Comparison of ENCODE assay signal across 8 cellular contexts in the genomic region with DNA sequence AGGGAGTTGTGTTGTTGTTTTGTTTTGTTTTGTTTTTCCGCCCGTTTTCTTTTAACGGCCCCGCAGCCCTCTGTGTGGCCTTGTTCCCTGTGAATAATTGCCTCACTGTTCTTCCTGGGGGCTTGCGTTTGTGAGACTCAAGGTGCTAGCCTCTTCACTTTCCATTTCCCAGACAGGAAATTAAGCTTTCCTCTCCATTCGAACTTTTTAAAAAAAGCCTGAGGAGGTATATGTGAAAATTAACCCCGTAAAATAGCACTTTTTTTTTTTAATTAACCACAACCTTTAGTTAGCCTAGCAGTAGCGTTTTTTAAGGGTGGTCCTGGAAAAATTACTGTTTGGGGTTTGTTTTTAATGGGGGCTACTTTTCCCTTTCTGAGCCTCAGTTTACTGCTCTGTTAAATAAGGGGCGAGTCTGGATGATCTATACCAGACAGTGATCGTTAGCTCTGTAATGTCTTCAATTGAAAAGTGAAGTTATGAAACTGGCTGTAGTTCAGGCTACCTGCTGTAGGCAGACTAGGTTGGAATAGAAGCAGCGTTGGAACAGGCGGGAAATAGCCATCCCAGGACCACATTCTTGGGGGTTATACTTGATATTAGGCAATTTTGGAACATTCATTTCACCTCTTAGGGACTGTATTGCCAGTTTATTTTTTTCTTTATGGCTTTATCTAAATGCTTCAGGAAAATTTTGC. TPM values are rescaled to one million over a fixed set of nuclear protein-coding genes. Genes with fewer than 3 reads are reported as not detected.
A peak's percentile ranks its signal among the peaks of the same experiment; 100 is the strongest.
DNase-seq lines count a peak whose midpoint lies in the region; ATAC-seq and TF ChIP-seq lines count a peak whose summit lies in the region.

No MANE protein-coding gene starts in this region.

- H3K9ac ChIP-seq in mucosa of stomach (ENCODE audit: low read length): peak overlapping the region; percentile 99

- H3K4me1 ChIP-seq in heart left ventricle (peaks cover 3 to 64% (median 52%) of the 10 kb centered on the region in 12 donors), mucosa of stomach (ENCODE audit: control insufficient read depth, insufficient read depth, low read length) (peaks cover 10% of the 10 kb centered on the region)

- TF ChIP-seq POLR2A in heart left ventricle (IDR thresholded peaks at IDR 0.05): no peak

- H3K27me3 ChIP-seq in heart left ventricle: no peaks in the 10 kb centered on the region
- no peaks in the 10 kb centered on the region for H3K27me3 ChIP-seq in brain microvascular endothelial cell (replicated peaks)
- H3K27me3 ChIP-seq in mucosa of stomach (ENCODE audit: control insufficient read depth, insufficient read depth, low read length): no peaks in the 10 kb centered on the region

- H3K9me3 ChIP-seq in heart left ventricle (no peaks in the 10 kb centered on the region), mucosa of stomach (ENCODE audit: control insufficient read depth, low read length) (no peaks in the 10 kb centered on the region)

- TF ChIP-seq CTCF in heart left ventricle (IDR thresholded peaks at IDR 0.05) (no peak), LNCaP clone FGC (IDR thresholded peaks at IDR 0.05; ENCODE audit: control insufficient read depth, extremely low read depth, insufficient read depth) (no peak), brain microvascular endothelial cell (IDR thresholded peaks at IDR 0.05; ENCODE audit: low read depth, low read length, missing control alignments) (no peak)

- H3K27ac ChIP-seq in heart left ventricle (peak overlapping the region; percentile 56 to 98 (median 96)), brain microvascular endothelial cell (peak overlapping the region; percentile 56)

- ATAC-seq in heart left ventricle (no peak), Right ventricle myocardium superior (ENCODE audit: poor library complexity) (no peak)

- H3K36me3 ChIP-seq in heart left ventricle (peaks cover 0 to 7% (median 0%) of the 10 kb centered on the region in 9 donors), brain microvascular endothelial cell (replicated peaks) (no peaks in the 10 kb centered on the region), mucosa of stomach (ENCODE audit: control insufficient read depth, insufficient read depth, low read length) (no peaks in the 10 kb centered on the region)

- H3K4me3 ChIP-seq in heart left ventricle (peak overlapping the region; percentile 78 to 99 (median 97)), LNCaP clone FGC (ENCODE audit: low read depth, low read length) (peak overlapping the region; percentile 93), brain microvascular endothelial cell (ENCODE audit: low read depth, low read length) (peak overlapping the region; percentile 93), mucosa of stomach (ENCODE audit: low read length) (peak overlapping the region; percentile 98)

- DNase-seq in heart left ventricle: no peak
- DNase-seq in Right ventricle myocardium superior: no peak
- DNase-seq in LNCaP clone FGC (ENCODE audit: low read depth): no peak
- no peak for DNase-seq in brain microvascular endothelial cell
- DNase-seq in pons (ENCODE audit: low spot score): no peak
- DNase-seq in DMS 273 treated with DMSO at 0.1 percent for 48 hours (lab: John Stamatoyannopoulos, UW): no peak
- no peak for DNase-seq in NCI-H2107 (lab: John Stamatoyannopoulos, UW)

- intact Hi-C loops in heart left ventricle (cut with DNase I) (loop anchor here (5.0 to 10.0 kb wide), 9 partner anchors 40 to 415 kb away; a partner anchor contains a TSS), Right ventricle myocardium superior (cut with DNase I) (no loop called here)

- in situ Hi-C loops in brain microvascular endothelial cell (cut with HindIII; ENCODE audit: low pct_ligation_motif_present, low sequenced_read_pairs): loop anchor here (5.0 to 25.0 kb wide), 2 partner anchors 185 to 415 kb away; no protein-coding TSS in a partner anchor

- WGBS in heart left ventricle, 4 donors: 7 to 9% (median 8%) methylated on average over 12 of the region's 12 CpGs

RNA-seq across cellular contexts. Expression of a gene that starts 1.7 kb away (rescaled TPM):
- total RNA-seq in heart left ventricle (10 to 100 TPM; 14.6 to 38.9 (median 25.6) TPM), Right ventricle myocardium superior (21.8 TPM)
- polyA plus RNA-seq in heart left ventricle: 10 to 100 TPM; 23.0 to 28.9 TPM

RNA-seq across cellular contexts. Expression of a gene that starts 39.8 kb away (rescaled TPM):
- 10 to 100 TPM; 18.5 to 33.4 (median 30.1) TPM for total RNA-seq in heart left ventricle
- 10 to 100 TPM; 18.1 to 32.5 TPM for polyA plus RNA-seq in heart left ventricle
- total RNA-seq in Right ventricle myocardium superior: 24.4 TPM
